Comparison of ENCODE assay signal across 8 cellular contexts in the genomic region with DNA sequence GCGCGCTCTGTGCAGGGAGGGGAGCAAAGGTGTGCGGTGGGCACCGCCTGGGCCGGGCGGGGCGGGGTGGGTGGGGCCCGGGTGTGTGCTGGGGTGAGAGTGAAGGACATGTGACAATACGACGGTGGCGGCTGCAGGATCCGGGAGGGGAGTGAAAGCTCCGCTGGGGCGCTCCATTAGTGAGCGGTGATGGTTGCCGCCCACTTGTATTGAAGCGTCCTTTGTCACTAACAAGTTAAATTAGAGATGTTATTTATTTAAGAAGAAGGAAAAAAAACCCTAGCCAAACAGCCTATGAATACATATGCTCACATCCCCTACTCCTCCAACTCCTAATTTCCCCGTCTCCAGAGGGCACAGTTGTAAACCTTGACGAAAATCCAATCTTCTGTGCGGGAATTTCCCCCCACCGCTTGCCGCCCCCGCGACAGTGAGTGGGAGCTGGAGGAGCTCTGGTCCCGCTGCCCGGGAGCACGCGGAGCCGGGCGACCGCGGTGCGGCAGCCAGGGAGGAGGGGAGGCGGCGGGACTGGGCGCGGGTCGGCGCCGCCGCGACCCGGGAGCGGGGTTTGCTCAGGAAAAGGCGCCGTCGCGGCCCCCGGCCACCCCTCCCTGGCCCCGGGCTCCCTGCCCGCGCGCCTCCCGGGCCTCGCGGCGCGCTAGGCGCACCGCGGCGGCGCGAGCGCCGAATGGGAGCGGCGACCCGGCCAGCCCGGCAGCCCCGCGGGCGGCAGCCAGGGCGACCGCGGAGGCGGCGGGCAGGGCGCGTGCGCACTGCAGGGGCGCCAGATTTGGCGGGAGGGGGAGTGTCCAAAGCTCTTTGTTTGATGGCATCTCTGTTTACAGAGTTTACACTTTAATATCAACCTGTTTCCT. TPM values are rescaled to one million over a fixed set of nuclear protein-coding genes. Genes with fewer than 3 reads are reported as not detected.
DNase-seq lines count a peak whose midpoint lies in the region; ATAC-seq, FAIRE-seq and TF ChIP-seq lines count a peak whose summit lies in the region.

A gene (plus strand): TSS at position 851 of the 875 bp plus-strand sequence. CDS start 206 bp downstream, outside the sequence.

- peaks cover 5% of the 10 kb centered on the region for H3K27me3 Mint-ChIP-seq in osteocyte (ENCODE audit: unreplicated experiment)

- DNase-seq in G401 (ENCODE audit: low spot score) (peak; percentile 22), HCEC 1CT (peak; percentile 53), MG63 (peak; percentile 50), foreskin keratinocyte (peak in 1 of 2 donors; percentile 12), osteocyte (ENCODE audit: extremely low spot score, unreplicated experiment) (no peak), urothelium cell line (ENCODE audit: low spot score) (peak; percentile 91)
- DNase-seq in activated T-helper 1 cell treated with anti-CD3 and anti-CD28 coated beads, Interleukin-2, amount 50 U/mL, for 16 hours (ENCODE audit: low read depth in 1 of 2, low spot score in 1 of 2) = peak; percentile 37 to 62

- H3K27ac ChIP-seq in foreskin keratinocyte = no peak within 1 kb of the TSS

- no peaks in the 10 kb centered on the region for H3K36me3 ChIP-seq in MG63

- H3K9me3 ChIP-seq in MG63 = no peaks in the 10 kb centered on the region

- TF ChIP-seq CTCF in foreskin keratinocyte (conservative IDR thresholded peaks at IDR 0.05) (no peak), osteocyte (IDR thresholded peaks at IDR 0.05) (no peak)

- peaks cover 4% of the 10 kb centered on the region for H3K4me1 ChIP-seq in foreskin keratinocyte

- in situ Hi-C loops in G401 (cut with HindIII; ENCODE audit: low sequenced_read_pairs) = no loop called here

- H3K27me3 ChIP-seq in MG63 = peaks cover 30% of the 10 kb centered on the region
- peaks cover 27% of the 10 kb centered on the region for H3K27me3 ChIP-seq in foreskin keratinocyte

- no peak for FAIRE-seq in urothelium cell line (lab: Jason Lieb, UNC)

- peaks cover 3% of the 10 kb centered on the region for H3K9me3 Mint-ChIP-seq in osteocyte (ENCODE audit: unreplicated experiment)

- H3K4me3 Mint-ChIP-seq in osteocyte (ENCODE audit: unreplicated experiment) = peak within 1 kb of the TSS; percentile 81

- ATAC-seq in foreskin keratinocyte = peak; percentile 66

- H3K27ac Mint-ChIP-seq in osteocyte (ENCODE audit: unreplicated experiment) = no peak within 1 kb of the TSS

- H3K36me3 Mint-ChIP-seq in osteocyte (ENCODE audit: unreplicated experiment) = peaks cover 2% of the 10 kb centered on the region

- peak; percentile 68 for TF ChIP-seq POLR2A in Raji (IDR thresholded peaks at IDR 0.05; ENCODE audit: insufficient read depth, low read depth, low read length)

- peak within 1 kb of the TSS; percentile 40 for H3K4me3 ChIP-seq in MG63

- peaks cover 25% of the 10 kb centered on the region for H3K4me1 Mint-ChIP-seq in osteocyte (ENCODE audit: unreplicated experiment)

RNA-seq across cellular contexts. Expression of the gene that starts here (rescaled TPM):
- not detected in 2 replicates for total RNA-seq in G401 (2014; rRNA removed; shearing (Covaris generic))
- total RNA-seq in MG63 (2014; rRNA removed; shearing (Covaris generic); ENCODE audit: low replicate concordance) = 1.5 TPM in 1 of 2 replicates, not detected in the other
- 0.34 and 0.42 TPM in 2 replicates for total RNA-seq in foreskin keratinocyte
- polyA plus RNA-seq in foreskin keratinocyte = 0.09 and 0.13 TPM in 2 replicates
- 0.83 and 0.86 TPM in 2 replicates for total RNA-seq in osteocyte

Comparison
In these comparisons a context has a peak if more than half of its experiments do, and no peak if none do; other contexts are left out.
1. Peak in DNase-seq in G401; RNA of the gene not detected or under 1 TPM.
2. Peak in ATAC-seq in foreskin keratinocyte; RNA of the gene not detected or under 1 TPM.